16 cellular contexts compared by ENCODE assay signal in the genomic region with DNA sequence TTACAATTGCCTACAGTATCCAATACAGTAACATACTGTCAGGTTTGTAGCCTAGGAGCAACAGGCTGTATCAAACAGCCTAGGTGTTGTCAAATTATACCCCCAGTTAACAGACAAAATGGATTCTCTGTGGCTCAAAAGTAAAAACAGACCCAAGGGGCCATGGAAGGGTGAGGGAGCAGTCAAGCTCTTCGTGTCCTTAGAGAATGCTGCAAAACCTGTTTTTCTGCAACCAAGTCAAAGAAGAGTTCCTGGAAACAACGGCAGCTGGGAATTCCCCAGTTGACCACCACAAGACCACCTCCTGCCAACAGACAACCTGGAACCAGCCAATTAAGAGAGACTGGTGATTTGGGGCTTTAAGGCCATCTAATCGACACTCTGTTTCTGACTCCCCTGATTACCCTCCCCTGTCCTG. TPM values are rescaled to one million over a fixed set of nuclear protein-coding genes. Genes with fewer than 3 reads are reported as not detected.
DNase-seq lines count a peak whose midpoint lies in the region; ATAC-seq and TF ChIP-seq lines count a peak whose summit lies in the region.
"Had no signal": no experiment of that assay in that cellular context is flagged by ENCODE, and none has a peak within 500 bp of the region (broad histone marks: within the 10 kb centered on the region; RNA-seq: fewer than 3 reads in every experiment).

No MANE protein-coding gene starts in this region.

- H3K4me1 Mint-ChIP-seq in GM23338 (peaks cover 58% of the 10 kb centered on the region), neural crest cell (peaks cover 25% of the 10 kb centered on the region)

- in situ Hi-C loops in gastrocnemius medialis (cut with MboI; ENCODE audit: low sequenced_read_pairs in 4 of 4), result loop anchor here (10.0 to 25.0 kb wide), 4 partner anchors 83 to 311 kb away; partner anchors contain the start of gene MTMR14 (in 1 of the 4)

- TF ChIP-seq CTCF in GM23338 (conservative IDR thresholded peaks at IDR 0.05; ENCODE audit: low read depth in 2 of 2) (no peak), PC-9 (conservative IDR thresholded peaks at IDR 0.05) (no peak), neural crest cell (conservative IDR thresholded peaks at IDR 0.05) (no peak), gastrocnemius medialis (IDR thresholded peaks at IDR 0.05 in 4 of 5, conservative IDR thresholded peaks at IDR 0.05 in 1 of 5) (no peak)

- no peaks in the 10 kb centered on the region for H3K9me2 ChIP-seq in GM23338 (ENCODE audit: insufficient read depth)
- no peaks in the 10 kb centered on the region for H3K9me2 ChIP-seq in PC-9 (ENCODE audit: insufficient read depth)

- POLR2A ChIA-PET in PC-9 (lab: Charles Lee; ENCODE audit: unreplicated experiment), result interaction anchor here (0.6 to 0.7 kb wide), 3 partner anchors 45 to 386 kb away, joined by 4 to 8 read pairs (median 7); partner anchors contain the start of gene MTMR14

- H2AFZ ChIP-seq in GM23338, result no peak overlapping the region
- H2AFZ ChIP-seq in PC-9, result no peak overlapping the region

- ATAC-seq in GM23338 (peak; percentile 82), HG02588 (IDR thresholded peaks at IDR 0.05; ENCODE audit: unreplicated experiment) (no peak), gastrocnemius medialis (no peak)
- ATAC-seq: activated CD8-positive, alpha-beta memory T cell treated with anti-CD3 and anti-CD28 coated beads, Interleukin-2, amount 10 ng/mL, durations not matched to agents 7 days and 5 days had no signal

- no peaks in the 10 kb centered on the region for H3F3A ChIP-seq in GM23338 (replicated peaks; ENCODE audit: low read depth)
- peaks cover 30% of the 10 kb centered on the region for H3F3A ChIP-seq in PC-9 (ENCODE audit: insufficient read depth, low read depth)

- CTCF ChIA-PET in PC-9 (lab: Charles Lee), result interaction anchor here (0.7 to 2.5 kb wide), 3 partner anchors 11 to 49 kb away, joined by 3 to 9 read pairs (median 5); partner anchors contain the start of gene THUMPD3

- no peaks in the 10 kb centered on the region for H3K27me3 Mint-ChIP-seq in GM23338 (ENCODE audit: insufficient read depth, low read depth, poor library complexity)
- no peaks in the 10 kb centered on the region for H3K27me3 Mint-ChIP-seq in neural crest cell (ENCODE audit: low read depth)
- H3K27me3 Mint-ChIP-seq: activated CD8-positive, alpha-beta memory T cell treated with anti-CD3 and anti-CD28 coated beads, Interleukin-2, amount 10 ng/mL, durations not matched to agents 7 days and 5 days had no signal

- H3K27ac ChIP-seq in GM23338 (ENCODE audit: low read depth) (peak overlapping the region; percentile 85), PC-9 (peak overlapping the region; percentile 48), caudate nucleus (ENCODE audit: low read depth, low read length) (no peak overlapping the region), gastrocnemius medialis (no peak overlapping the region)

- H3K9me3 Mint-ChIP-seq in GM23338 (no peaks in the 10 kb centered on the region), neural crest cell (no peaks in the 10 kb centered on the region)
- H3K9me3 Mint-ChIP-seq: activated T-helper 2 cell treated with anti-CD3 and anti-CD28 coated beads, Interferon-gamma antibody, Interleukin-2, Interleukin-4, amounts not matched to agents 10 μg/mL and 5 μg/mL and 100 μg/mL, durations not matched to agents 14 hours and 24 hours and 36 hours; T-helper 2 cell treated with Interferon-gamma antibody and Interleukin-4, amounts not matched to agents 5 μg/mL and 100 μg/mL, for 36 hours had no signal

- H4K20me1 ChIP-seq in GM23338 (replicated peaks; ENCODE audit: insufficient read depth) (no peaks in the 10 kb centered on the region), PC-9 (ENCODE audit: insufficient read depth) (0 out of 2 replicates have a peak, but pooled peaks cover 4% of the 10 kb centered on the region)

- TF ChIP-seq POLR2A in gastrocnemius medialis (IDR thresholded peaks at IDR 0.05), result no peak

- H3K36me3 Mint-ChIP-seq in GM23338 (ENCODE audit: low read depth), result peaks cover 12% of the 10 kb centered on the region
- H3K36me3 Mint-ChIP-seq in neural crest cell (ENCODE audit: low read depth), result no peaks in the 10 kb centered on the region
- H3K36me3 Mint-ChIP-seq: activated CD8-positive, alpha-beta memory T cell treated with anti-CD3 and anti-CD28 coated beads, Interleukin-2, amount 10 ng/mL, durations not matched to agents 7 days and 5 days had no signal

- H3K36me3 ChIP-seq in GM23338 (ENCODE audit: insufficient read depth) (no peaks in the 10 kb centered on the region), PC-9 (ENCODE audit: low read depth) (no peaks in the 10 kb centered on the region), gastrocnemius medialis (no peaks in the 10 kb centered on the region)

- peaks cover 25% of the 10 kb centered on the region for H3K4me1 ChIP-seq in GM23338 (ENCODE audit: insufficient read depth)
- peaks cover 69% of the 10 kb centered on the region for H3K4me1 ChIP-seq in PC-9 (replicated peaks; ENCODE audit: insufficient read depth)
- peaks cover 6 to 8% of the 10 kb centered on the region in 2 donors for H3K4me1 ChIP-seq in gastrocnemius medialis

- no peaks in the 10 kb centered on the region for H3K9me3 ChIP-seq in PC-9 (ENCODE audit: insufficient read depth, low read depth)
- no peaks in the 10 kb centered on the region for H3K9me3 ChIP-seq in gastrocnemius medialis

- H3K4me2 ChIP-seq in GM23338 (peak overlapping the region; percentile 42), PC-9 (peak overlapping the region; percentile 67)

- no TSS peak for BruUV-seq in PC-9 (replicated peaks; lab: Mats Ljungman, UMichigan)

- H3K4me3 ChIP-seq in GM23338 (peak overlapping the region; percentile 19), PC-9 (no peak overlapping the region), gastrocnemius medialis (no peak overlapping the region)

- H3K79me2 ChIP-seq in GM23338 (replicated peaks; ENCODE audit: insufficient read depth) (no peaks in the 10 kb centered on the region), PC-9 (ENCODE audit: low read depth) (0 out of 2 replicates have a peak, but pooled peaks cover 6% of the 10 kb centered on the region)

- H3K4me3 Mint-ChIP-seq in GM23338 (peak overlapping the region; percentile 48), neural crest cell (no peak overlapping the region)
- H3K4me3 Mint-ChIP-seq: activated CD8-positive, alpha-beta memory T cell treated with anti-CD3 and anti-CD28 coated beads, Interleukin-2, amount 10 ng/mL, durations not matched to agents 7 days and 5 days; T-helper 2 cell treated with Interferon-gamma antibody and Interleukin-4, amounts not matched to agents 5 μg/mL and 100 μg/mL, for 36 hours had no signal

- H3K27me3 ChIP-seq in GM23338 (ENCODE audit: insufficient read depth) (no peaks in the 10 kb centered on the region), PC-9 (ENCODE audit: insufficient read depth, low read depth) (no peaks in the 10 kb centered on the region), gastrocnemius medialis (no peaks in the 10 kb centered on the region)

- H3K27ac Mint-ChIP-seq in GM23338 (peak overlapping the region; percentile 97), neural crest cell (ENCODE audit: unreplicated experiment) (peak overlapping the region; percentile 16)
- H3K27ac Mint-ChIP-seq: activated CD8-positive, alpha-beta memory T cell treated with anti-CD3 and anti-CD28 coated beads, Interleukin-2, amount 10 ng/mL, durations not matched to agents 7 days and 5 days; activated T-helper 2 cell treated with anti-CD3 and anti-CD28 coated beads, Interferon-gamma antibody, Interleukin-2, Interleukin-4, amounts not matched to agents 10 μg/mL and 5 μg/mL and 100 μg/mL, durations not matched to agents 14 hours and 24 hours and 36 hours; T-helper 2 cell treated with Interferon-gamma antibody and Interleukin-4, amounts not matched to agents 5 μg/mL and 100 μg/mL, for 36 hours had no signal

- intact Hi-C loops in PC-9 (cut with micrococcal nuclease; ENCODE audit: unreplicated experiment) (loop anchor here (5.0 kb wide), 4 partner anchors 46 to 1386 kb away; partner anchors contain the start of gene SETD5), gastrocnemius medialis (cut with DNase I; ENCODE audit: low total_unique reads) (loop anchor here (2.0 kb wide), 1 partner anchor 71 kb away; no protein-coding TSS in a partner anchor)

- DNase-seq in GM23338 (ENCODE audit: low spot score), result peak; percentile 96
- DNase-seq in PC-9, result peak; percentile 53 to 84
- peak; percentile 81 for DNase-seq in iPS DF 4.7 (ENCODE audit: extremely low read depth, low spot score)
- DNase-seq in neural crest cell (ENCODE audit: low read depth, low spot score), result no peak
- DNase-seq in caudate nucleus (lab: John Stamatoyannopoulos, UW), result no peak
- no peak for DNase-seq in gastrocnemius medialis
- no peak for DNase-seq in putamen (ENCODE audit: low spot score)
- DNase-seq: activated CD8-positive, alpha-beta memory T cell treated with anti-CD3 and anti-CD28 coated beads, Interleukin-2, amount 10 ng/mL, durations not matched to agents 7 days and 5 days; COR-L47; effector memory CD4-positive, alpha-beta T cell; NCI-H1930; NCI-H526 treated with DMSO at 0.1 percent for 48 hours; nucleus accumbens had no signal

TF ChIP-seq in GM23338, 12 proteins besides CTCF, POLR2A, EP300 and RAD21 (continues in another document):
- TF ChIP-seq, protein P1, sequence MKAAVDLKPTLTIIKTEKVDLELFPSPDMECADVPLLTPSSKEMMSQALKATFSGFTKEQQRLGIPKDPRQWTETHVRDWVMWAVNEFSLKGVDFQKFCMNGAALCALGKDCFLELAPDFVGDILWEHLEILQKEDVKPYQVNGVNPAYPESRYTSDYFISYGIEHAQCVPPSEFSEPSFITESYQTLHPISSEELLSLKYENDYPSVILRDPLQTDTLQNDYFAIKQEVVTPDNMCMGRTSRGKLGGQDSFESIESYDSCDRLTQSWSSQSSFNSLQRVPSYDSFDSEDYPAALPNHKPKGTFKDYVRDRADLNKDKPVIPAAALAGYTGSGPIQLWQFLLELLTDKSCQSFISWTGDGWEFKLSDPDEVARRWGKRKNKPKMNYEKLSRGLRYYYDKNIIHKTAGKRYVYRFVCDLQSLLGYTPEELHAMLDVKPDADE (IDR thresholded peaks at IDR 0.05), result no peak
- TF ChIP-seq CREB1 (CRISPR knock-in tag; IDR thresholded peaks at IDR 0.05; ENCODE audit: low read depth) (peak; percentile 36; the same call in 1 of the 2 replicates), JUNB (IDR thresholded peaks at IDR 0.05; ENCODE audit: unreplicated experiment) (no peak)

RNA-seq across cellular contexts. Expression of gene THUMPD3, which starts 11.1 kb away (rescaled TPM):
- 30.1 and 37.3 TPM in 2 replicates for total RNA-seq in GM23338 (2014; rRNA removed; shearing (Covaris generic))
- 45.2 and 54.1 TPM in 2 replicates for polyA plus RNA-seq in GM23338 (2016; fragmentation: Nextera tagmentation; extraction: Ambion mirVana)
- total RNA-seq in PC-9 (2021) (48.8 and 49.9 TPM in 2 replicates), neural crest cell (56.9 and 61.0 TPM in 2 replicates), gastrocnemius medialis (10 to 100 TPM; 22.2 to 39.8 (median 25.2) TPM)

RNA-seq across cellular contexts. Expression of gene SETD5, which starts 45.7 kb away (rescaled TPM):
- total RNA-seq in GM23338 (2014; rRNA removed; shearing (Covaris generic)), result 140 and 172 TPM in 2 replicates
- polyA plus RNA-seq in GM23338 (2016; fragmentation: Nextera tagmentation; extraction: Ambion mirVana), result 132 and 143 TPM in 2 replicates
- total RNA-seq in PC-9 (2021), result 117 and 140 TPM in 2 replicates
- total RNA-seq in neural crest cell, result 198 and 206 TPM in 2 replicates
- 10 to 100 TPM; 28.9 to 43.3 (median 41.0) TPM for total RNA-seq in gastrocnemius medialis

Comparison
In these comparisons a context has a peak if more than half of its experiments do, and no peak if none do; other contexts are left out.
1. DNase-seq: peak in GM23338 (single experiment), PC-9 (2 of 2) and iPS DF 4.7 (single experiment); none in neural crest cell (single experiment), caudate nucleus (0 of 61), gastrocnemius medialis (0 of 2) and putamen (single experiment).
2. H3K27ac ChIP-seq: peak in GM23338 (single experiment) and PC-9 (single experiment); none in caudate nucleus (single experiment) and gastrocnemius medialis (0 of 4).